ENCODE assay signal across 26 cellular contexts in genomic region chrX:71930298-71930697, GRCh38.
"Had no signal": no experiment of that assay in that cellular context is flagged by ENCODE, and none has a peak within 500 bp of the region (broad histone marks: within the 10 kb centered on the region; RNA-seq: fewer than 3 reads in every experiment).

No MANE protein-coding gene starts in this region.

- H3K4me1 ChIP-seq: heart left ventricle, pancreas, tibial nerve had no signal

- H3K4me3 ChIP-seq: heart left ventricle, pancreas, tibial nerve had no signal

- H3K27me3 Mint-ChIP-seq: activated naive CD4-positive, alpha-beta T cell treated with anti-CD3 and anti-CD28 coated beads, Interleukin-2, amount 50 U/mL, for 24 hours; brain had no signal

- H3K9me3 ChIP-seq: heart left ventricle, neutrophil, pancreas, tibial nerve had no signal

- H3K36me3 Mint-ChIP-seq: activated CD8-positive, alpha-beta memory T cell treated with anti-CD3 and anti-CD28 coated beads, Interleukin-2, amount 10 ng/mL, durations not matched to agents 7 days and 5 days; activated naive CD4-positive, alpha-beta T cell treated with anti-CD3 and anti-CD28 coated beads, Interleukin-2, amount 50 U/mL, for 24 hours; brain; memory B cell had no signal

- H3K27me3 ChIP-seq: neutrophil had no signal

- H3K4me3 Mint-ChIP-seq: activated CD4-positive, alpha-beta T cell treated with anti-CD3 and anti-CD28 coated beads, Interleukin-2, amount 10 ng/mL, durations not matched to agents 7 days and 5 days; activated CD8-positive, alpha-beta memory T cell treated with anti-CD3 and anti-CD28 coated beads, Interleukin-2, amount 10 ng/mL, durations not matched to agents 7 days and 5 days; activated CD8-positive, alpha-beta T cell treated with anti-CD3 and anti-CD28 coated beads for 36 hours; activated naive CD4-positive, alpha-beta T cell treated with anti-CD3 and anti-CD28 coated beads, Interleukin-2, amount 50 U/mL, for 24 hours; activated T-helper 1 cell treated with anti-CD3 and anti-CD28 coated beads, Interleukin-12 subunit alpha, Interleukin-12 subunit beta, Interleukin-2, Interleukin-4 antibody, amounts not matched to agents 30 ng/mL and 10 ng/mL and 1 ng/mL, durations not matched to agents 14 hours and 24 hours and 36 hours; brain; dendritic cell treated with granulocyte-macrophage colony-stimulating factor and Interleukin-4, amounts not matched to agents 40 ng/mL and 50 ng/mL, for 4 days; memory B cell; nephron; stimulated activated naive CD8-positive, alpha-beta T cell treated with anti-CD3 and anti-CD28 coated beads, Interleukin-15, Interleukin-2, amounts not matched to agents 100 ng/mL and 50 ng/mL, for 24 hours; T-helper 2 cell treated with Interferon-gamma antibody and Interleukin-4, amounts not matched to agents 5 μg/mL and 100 μg/mL, for 36 hours had no signal

- H3K27ac ChIP-seq: heart left ventricle, neutrophil, pancreas, tibial nerve, WERI-Rb-1 had no signal

- H3K9me3 Mint-ChIP-seq: activated CD4-positive, alpha-beta T cell treated with anti-CD3 and anti-CD28 coated beads, Interleukin-2, amount 10 ng/mL, durations not matched to agents 7 days and 5 days; activated CD8-positive, alpha-beta T cell treated with anti-CD3 and anti-CD28 coated beads for 36 hours; activated naive CD4-positive, alpha-beta T cell treated with anti-CD3 and anti-CD28 coated beads, Interleukin-2, amount 50 U/mL, for 24 hours; activated T-helper 1 cell treated with anti-CD3 and anti-CD28 coated beads, Interleukin-12 subunit alpha, Interleukin-12 subunit beta, Interleukin-2, Interleukin-4 antibody, amounts not matched to agents 30 ng/mL and 10 ng/mL and 1 ng/mL, durations not matched to agents 14 hours and 24 hours and 36 hours; dendritic cell treated with granulocyte-macrophage colony-stimulating factor and Interleukin-4, amounts not matched to agents 40 ng/mL and 50 ng/mL, for 4 days; memory B cell; stimulated activated naive CD8-positive, alpha-beta T cell treated with anti-CD3 and anti-CD28 coated beads, Interleukin-15, Interleukin-2, amounts not matched to agents 100 ng/mL and 50 ng/mL, for 24 hours; T-helper 2 cell treated with Interferon-gamma antibody and Interleukin-4, amounts not matched to agents 5 μg/mL and 100 μg/mL, for 36 hours had no signal

- H3K27ac Mint-ChIP-seq: activated CD4-positive, alpha-beta T cell treated with anti-CD3 and anti-CD28 coated beads, Interleukin-2, amount 10 ng/mL, durations not matched to agents 7 days and 5 days; activated CD8-positive, alpha-beta memory T cell treated with anti-CD3 and anti-CD28 coated beads, Interleukin-2, amount 10 ng/mL, durations not matched to agents 7 days and 5 days; activated CD8-positive, alpha-beta T cell treated with anti-CD3 and anti-CD28 coated beads for 36 hours; activated naive CD4-positive, alpha-beta T cell treated with anti-CD3 and anti-CD28 coated beads, Interleukin-2, amount 50 U/mL, for 24 hours; activated T-helper 1 cell treated with anti-CD3 and anti-CD28 coated beads, Interleukin-12 subunit alpha, Interleukin-12 subunit beta, Interleukin-2, Interleukin-4 antibody, amounts not matched to agents 30 ng/mL and 10 ng/mL and 1 ng/mL, durations not matched to agents 14 hours and 24 hours and 36 hours; dendritic cell treated with granulocyte-macrophage colony-stimulating factor and Interleukin-4, amounts not matched to agents 40 ng/mL and 50 ng/mL, for 4 days; memory B cell; nephron; stimulated activated naive CD8-positive, alpha-beta T cell treated with anti-CD3 and anti-CD28 coated beads, Interleukin-15, Interleukin-2, amounts not matched to agents 100 ng/mL and 50 ng/mL, for 24 hours; T-helper 2 cell treated with Interferon-gamma antibody and Interleukin-4, amounts not matched to agents 5 μg/mL and 100 μg/mL, for 36 hours had no signal

- H3K4me1 Mint-ChIP-seq: activated CD4-positive, alpha-beta T cell treated with anti-CD3 and anti-CD28 coated beads, Interleukin-2, amount 10 ng/mL, durations not matched to agents 7 days and 5 days; activated CD8-positive, alpha-beta memory T cell treated with anti-CD3 and anti-CD28 coated beads, Interleukin-2, amount 10 ng/mL, durations not matched to agents 7 days and 5 days; activated naive CD4-positive, alpha-beta T cell treated with anti-CD3 and anti-CD28 coated beads, Interleukin-2, amount 50 U/mL, for 24 hours; brain; memory B cell had no signal

- H3K36me3 ChIP-seq: heart left ventricle, neutrophil, pancreas, tibial nerve, WERI-Rb-1 had no signal

- DNase-seq: activated CD4-positive, alpha-beta T cell treated with anti-CD3 and anti-CD28 coated beads, Interleukin-2, amount 10 ng/mL, durations not matched to agents 7 days and 5 days; activated CD4-positive, CD25-positive, alpha-beta regulatory T cell treated with anti-CD3 and anti-CD28 coated beads, Interleukin-2, amount 50 U/mL, for 72 hours; activated CD8-positive, alpha-beta memory T cell treated with anti-CD3 and anti-CD28 coated beads, Interleukin-2, amount 10 ng/mL, durations not matched to agents 7 days and 5 days; activated CD8-positive, alpha-beta T cell treated with anti-CD3 and anti-CD28 coated beads for 36 hours; activated gamma-delta T cell; activated T-cell treated with anti-CD3 and anti-CD28 coated beads for 4 hours; aorta; caudate nucleus; effector CD4-positive, alpha-beta T cell; heart left ventricle; islet precursor cell; left cardiac atrium; pancreas; right cardiac atrium; stimulated activated CD4-positive, alpha-beta T cell treated with anti-CD3 and anti-CD28 coated beads, Interleukin-12 subunit alpha, Interleukin-12 subunit beta, amount 100 ng/mL, for 4 hours; WERI-Rb-1 had no signal
